9 cellular contexts compared by ENCODE assay signal in the genomic region with DNA sequence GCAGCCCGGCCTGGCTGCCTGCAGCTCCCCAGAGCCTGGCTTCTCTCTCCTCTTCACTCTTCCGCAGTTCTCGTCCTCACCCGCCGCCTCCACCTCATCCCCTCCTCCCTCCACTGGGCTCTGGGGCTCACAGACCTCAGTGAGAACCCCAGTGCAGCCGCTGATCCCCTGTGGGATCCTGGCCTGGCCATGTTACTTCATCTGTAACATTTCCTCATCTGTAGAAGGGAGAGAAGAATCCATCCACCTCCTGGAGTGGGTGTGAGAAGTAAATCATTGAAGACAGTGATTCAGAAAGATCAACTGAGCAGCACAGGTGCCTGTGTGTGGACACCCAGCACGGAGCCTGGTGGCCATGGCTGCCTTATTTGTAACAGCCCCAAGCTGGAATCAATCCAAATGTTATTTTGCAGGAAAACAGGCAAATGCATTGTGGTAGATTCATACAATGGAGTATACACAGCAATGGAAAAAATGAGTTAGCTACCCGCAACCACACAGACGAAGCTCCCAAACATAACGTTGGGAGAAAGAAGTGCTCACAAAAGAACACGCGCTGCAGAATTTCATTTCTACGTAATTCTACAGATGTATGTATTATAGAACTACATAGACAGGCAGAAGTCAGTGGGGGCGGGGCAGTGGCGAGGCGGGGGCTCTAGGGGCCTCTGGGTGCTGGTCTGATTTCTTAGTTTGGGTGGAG. TPM values are rescaled to one million over a fixed set of nuclear protein-coding genes. Genes with fewer than 3 reads are reported as not detected.
DNase-seq lines count a peak whose midpoint lies in the region; ATAC-seq and TF ChIP-seq lines count a peak whose summit lies in the region.
"Had no signal": no experiment of that assay in that cellular context is flagged by ENCODE, and none has a peak within 500 bp of the region (broad histone marks: within the 10 kb centered on the region; RNA-seq: fewer than 3 reads in every experiment).

No MANE protein-coding gene starts in this region.

- H3K27ac Mint-ChIP-seq in Caco-2 (ENCODE audit: unreplicated experiment) (peak overlapping the region; percentile 76), natural killer cell (peak overlapping the region; percentile 99 to 100)

- H3K4me1 Mint-ChIP-seq in Caco-2 (ENCODE audit: low read depth, unreplicated experiment) = peaks cover 17% of the 10 kb centered on the region
- H3K4me1 Mint-ChIP-seq in natural killer cell = peaks cover 91 to 96% of the 10 kb centered on the region in 2 donors

- TF ChIP-seq CTCF in Caco-2 (IDR thresholded peaks at IDR 0.05; ENCODE audit: insufficient read depth in 1 of 2, low read depth in 1 of 2, low read length in 1 of 2, severe bottlenecking in 1 of 2, unreplicated experiment in 1 of 2) (no peak), Loucy (conservative IDR thresholded peaks at IDR 0.05; ENCODE audit: low read length) (no peak), natural killer cell (IDR thresholded peaks at IDR 0.05) (no peak), tibial artery (IDR thresholded peaks at IDR 0.05) (no peak), thyroid gland (IDR thresholded peaks at IDR 0.05) (no peak)

- H2AFZ ChIP-seq in Loucy (ENCODE audit: low read length) = no peak overlapping the region

- no peak for ATAC-seq in natural killer cell
- ATAC-seq: HepG2 had no signal

- POLR2A ChIA-PET in Caco-2 (lab: Charles Lee) = no interaction called here

- no peaks in the 10 kb centered on the region for H3K9me3 ChIP-seq in Caco-2
- no peaks in the 10 kb centered on the region for H3K9me3 ChIP-seq in Loucy (ENCODE audit: insufficient read depth, low read depth, low read length)
- H3K9me3 ChIP-seq in tibial artery = no peaks in the 10 kb centered on the region
- H3K9me3 ChIP-seq in thyroid gland = no peaks in the 10 kb centered on the region

- H3K9me2 ChIP-seq in Loucy (replicated peaks; ENCODE audit: low read depth, low read length) = no peaks in the 10 kb centered on the region

- H3K27me3 ChIP-seq in Caco-2 (replicated peaks; ENCODE audit: control insufficient read depth, insufficient read depth, low read length) (no peaks in the 10 kb centered on the region), Loucy (ENCODE audit: insufficient read depth, low read length, poor library complexity, severe bottlenecking) (no peaks in the 10 kb centered on the region), tibial artery (peaks cover 0 to 3% of the 10 kb centered on the region in 2 donors), thyroid gland (no peaks in the 10 kb centered on the region)

- H3K9me3 Mint-ChIP-seq in Caco-2 (ENCODE audit: unreplicated experiment) (no peaks in the 10 kb centered on the region), natural killer cell (no peaks in the 10 kb centered on the region)

- H3K36me3 ChIP-seq in Caco-2 (ENCODE audit: control insufficient read depth, insufficient read depth, low read length) = no peaks in the 10 kb centered on the region
- H3K36me3 ChIP-seq in Loucy (ENCODE audit: insufficient read depth, low read length) = peaks cover 20% of the 10 kb centered on the region; the same call in 1 of the 2 replicates
- no peaks in the 10 kb centered on the region for H3K36me3 ChIP-seq in tibial artery
- no peaks in the 10 kb centered on the region for H3K36me3 ChIP-seq in thyroid gland

- H3K4me1 ChIP-seq in Caco-2 (peaks cover 17% of the 10 kb centered on the region), Loucy (ENCODE audit: insufficient read depth, low read length, poor library complexity, severe bottlenecking) (peaks cover 93% of the 10 kb centered on the region), tibial artery (peaks cover 0 to 7% (median 0%) of the 10 kb centered on the region in 4 donors), thyroid gland (no peaks in the 10 kb centered on the region)

- no peaks in the 10 kb centered on the region for H3F3A ChIP-seq in Loucy (ENCODE audit: low read depth)

- intact Hi-C loops in Caco-2 (cut with micrococcal nuclease; ENCODE audit: unreplicated experiment) = no loop called here
- intact Hi-C loops in natural killer cell (cut with micrococcal nuclease) = loop anchor here (1.0 kb wide), 1 partner anchor 8 kb away; a partner anchor contains a TSS
- intact Hi-C loops in tibial artery (cut with DNase I; ENCODE audit: low total_unique reads) = no loop called here
- intact Hi-C loops in thyroid gland (cut with DNase I) = no loop called here

- H3K4me3 Mint-ChIP-seq in Caco-2 (ENCODE audit: unreplicated experiment) (no peak overlapping the region), natural killer cell (peak overlapping the region; percentile 81)

- no TSS peak for BruUV-seq in Caco-2 (replicated peaks; lab: Mats Ljungman, UMichigan)

- 70 to 79% methylated on average over 16 of the region's 16 CpGs for WGBS in thyroid gland, 2 donors

- CTCF ChIA-PET in Caco-2 (lab: Charles Lee) = no interaction called here

- H3K4me2 ChIP-seq in Loucy (ENCODE audit: low read depth, low read length, poor library complexity, severe bottlenecking) = peak overlapping the region; percentile 100

- H3K4me3 ChIP-seq in Caco-2 (ENCODE audit: low read depth, low read length) (no peak overlapping the region), Loucy (ENCODE audit: low read length, poor library complexity, severe bottlenecking) (no peak overlapping the region), tibial artery (no peak overlapping the region), thyroid gland (replicated peaks in 1 of 3) (no peak overlapping the region)

- H3K27ac ChIP-seq in angular gyrus (ENCODE audit: low read depth, low read length) (peak overlapping the region; percentile 97), tibial artery (no peak overlapping the region), thyroid gland (no peak overlapping the region)

- peaks cover 97% of the 10 kb centered on the region for H4K20me1 ChIP-seq in Loucy (ENCODE audit: insufficient read depth, low read length, poor library complexity, severe bottlenecking)

- no peaks in the 10 kb centered on the region for H3K27me3 Mint-ChIP-seq in Caco-2 (ENCODE audit: insufficient read depth, unreplicated experiment)
- no peaks in the 10 kb centered on the region for H3K27me3 Mint-ChIP-seq in natural killer cell (ENCODE audit: low read depth in 2 of 2)

- H3K9ac ChIP-seq in Loucy (ENCODE audit: low read depth, low read length, poor library complexity, severe bottlenecking) = peak overlapping the region; percentile 42

- peaks cover 100% of the 10 kb centered on the region for H3K79me2 ChIP-seq in Loucy (ENCODE audit: insufficient read depth, low read length)

- H3K36me3 Mint-ChIP-seq in Caco-2 (ENCODE audit: insufficient read depth, unreplicated experiment) (no peaks in the 10 kb centered on the region), natural killer cell (no peaks in the 10 kb centered on the region)

- no peak for TF ChIP-seq POLR2A in thyroid gland (IDR thresholded peaks at IDR 0.05)

- DNase-seq in Caco-2 = no peak
- DNase-seq in natural killer cell = no peak
- no peak for DNase-seq in NCI-H524 (lab: John Stamatoyannopoulos, UW)
- no peak for DNase-seq in tibial artery
- DNase-seq in NCI-H510A (lab: John Stamatoyannopoulos, UW) = no peak
- DNase-seq in thyroid gland = no peak

RNA-seq across cellular contexts. Expression of a gene that starts 8.7 kb away (rescaled TPM):
- total RNA-seq in Caco-2 (2022) (0.14 TPM in 1 of 2 replicates, not detected in the other), natural killer cell (100 to 1,000 TPM; 520 to 674 (median 533) TPM), thyroid gland (10 to 100 TPM; 25.3 to 97.3 (median 46.4) TPM)

RNA-seq across cellular contexts. Expression of a gene that starts 25.5 kb away (rescaled TPM):
- total RNA-seq in Caco-2 (2022) (not detected in 2 replicates), natural killer cell (1 to 10 TPM in 2 of 3 donors, under 1 TPM in 1; 0.93 to 1.7 (median 1.2) TPM), thyroid gland (1 to 10 TPM in 1 of 4 donors, under 1 TPM in 1, not detected in 2; 0.45 to 3.0 TPM)

Comparison
In these comparisons a context has a peak if more than half of its experiments do, and no peak if none do; other contexts are left out.
1. RNA of a gene that starts 8.7 kb away (total RNA-seq): 520 to 674 TPM in natural killer cell and 25.3 to 97.3 TPM in thyroid gland; 0.14 TPM in Caco-2; every median in the first group is over 10 times any median in the second.